17 cellular contexts compared by ENCODE assay signal in the genomic region with DNA sequence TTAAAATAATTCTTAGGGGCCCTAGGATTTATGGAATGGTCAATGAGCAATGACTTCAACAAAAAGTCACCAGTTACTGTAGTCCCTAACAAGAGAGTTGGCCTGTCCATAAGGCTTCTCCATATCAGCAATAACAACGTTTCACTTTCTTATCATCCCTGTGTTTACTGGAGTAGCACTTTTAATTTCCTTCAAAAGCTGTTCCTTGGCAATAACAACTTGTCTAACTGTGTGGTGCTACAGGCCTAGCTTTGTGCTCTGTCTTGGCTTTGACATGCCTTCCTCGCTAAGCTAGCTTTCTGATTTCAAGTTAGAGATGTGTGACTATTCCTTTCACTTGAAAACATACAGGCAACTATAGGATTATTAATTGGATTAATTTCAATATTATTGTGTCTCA.
"Had no signal": no experiment of that assay in that cellular context is flagged by ENCODE, and none has a peak within 500 bp of the region (broad histone marks: within the 10 kb centered on the region; RNA-seq: fewer than 3 reads in every experiment).

No MANE protein-coding gene starts in this region.

- H3K9me3 ChIP-seq: esophagus squamous epithelium, gastroesophageal sphincter, neutrophil, suprapubic skin, thyroid gland had no signal

- H3K27me3 ChIP-seq: dorsolateral prefrontal cortex, esophagus squamous epithelium, gastroesophageal sphincter, neutrophil, suprapubic skin, thyroid gland had no signal

- ATAC-seq: gastroesophageal sphincter; naive thymus-derived CD4-positive, alpha-beta T cell; stimulated activated naive CD8-positive, alpha-beta T cell treated with anti-CD3 and anti-CD28 coated beads, Interleukin-15, Interleukin-2, amounts not matched to agents 100 U/mL and 50 U/mL, for 24 hours had no signal

- H3K27me3 Mint-ChIP-seq: naive thymus-derived CD4-positive, alpha-beta T cell; type B pancreatic cell had no signal

- H3K27ac ChIP-seq: coronary artery, dorsolateral prefrontal cortex, esophagus squamous epithelium, gastroesophageal sphincter, neutrophil, suprapubic skin, thyroid gland had no signal

- H3K36me3 ChIP-seq: esophagus squamous epithelium, neutrophil, suprapubic skin, thyroid gland had no signal

- DNase-seq: dorsolateral prefrontal cortex; effector CD8-positive, alpha-beta T cell; esophagus squamous epithelium; glutamatergic neuron; immature natural killer cell; mammary epithelial cell; naive thymus-derived CD4-positive, alpha-beta T cell; stimulated activated CD4-positive, alpha-beta T cell treated with anti-CD3 and anti-CD28 coated beads, Interleukin-4, amount 100 ng/mL, for 1 hour; stimulated activated CD8-positive, alpha-beta memory T cell treated with anti-CD3 and anti-CD28 coated beads, Interleukin-4, amount 100 ng/mL, for 48 hours; stimulated activated naive CD8-positive, alpha-beta T cell treated with anti-CD3 and anti-CD28 coated beads, Interleukin-15, Interleukin-2, amounts not matched to agents 100 U/mL and 50 U/mL, for 24 hours; thyroid gland had no signal

- H3K9me3 Mint-ChIP-seq: immature natural killer cell had no signal

- H3K4me3 Mint-ChIP-seq: immature natural killer cell; naive thymus-derived CD4-positive, alpha-beta T cell; stimulated activated effector memory CD8-positive, alpha-beta T cell treated with anti-CD3 and anti-CD28 coated beads, Interleukin-12 subunit alpha, Interleukin-12 subunit beta, amount 100 ng/mL, for 72 hours; type B pancreatic cell had no signal

- H3K4me3 ChIP-seq: coronary artery, dorsolateral prefrontal cortex, esophagus squamous epithelium, gastroesophageal sphincter, suprapubic skin, thyroid gland had no signal

- H3K27ac Mint-ChIP-seq: immature natural killer cell, type B pancreatic cell had no signal
